1 cellular context compared by ENCODE assay signal in the genomic region with DNA sequence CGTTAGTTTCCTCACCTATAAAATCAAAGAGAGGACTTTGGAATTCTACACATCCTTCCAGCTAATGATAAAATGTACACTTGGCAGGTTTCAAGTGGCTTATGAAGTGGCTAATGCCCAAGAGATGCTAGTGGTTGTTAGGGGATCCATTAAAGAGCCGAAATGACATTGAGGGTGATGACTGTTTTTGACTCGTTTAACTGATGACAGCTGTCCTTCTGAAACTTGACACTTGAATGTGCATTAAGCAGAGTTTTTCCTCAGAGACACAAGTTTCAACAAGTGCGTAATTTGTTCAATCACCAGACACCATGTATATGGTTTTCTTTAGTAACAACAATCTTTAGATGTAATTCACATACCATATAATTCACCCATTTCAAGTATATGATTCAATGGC.
A peak's percentile ranks its signal among the peaks of the same experiment; 100 is the strongest.
TF ChIP-seq lines count a peak whose summit lies in the region.

No MANE protein-coding gene starts in this region.

TF ChIP-seq in K562, 482 proteins besides CTCF, POLR2A, EP300 and RAD21 (continued from another document):
- TF ChIP-seq, protein P1, sequence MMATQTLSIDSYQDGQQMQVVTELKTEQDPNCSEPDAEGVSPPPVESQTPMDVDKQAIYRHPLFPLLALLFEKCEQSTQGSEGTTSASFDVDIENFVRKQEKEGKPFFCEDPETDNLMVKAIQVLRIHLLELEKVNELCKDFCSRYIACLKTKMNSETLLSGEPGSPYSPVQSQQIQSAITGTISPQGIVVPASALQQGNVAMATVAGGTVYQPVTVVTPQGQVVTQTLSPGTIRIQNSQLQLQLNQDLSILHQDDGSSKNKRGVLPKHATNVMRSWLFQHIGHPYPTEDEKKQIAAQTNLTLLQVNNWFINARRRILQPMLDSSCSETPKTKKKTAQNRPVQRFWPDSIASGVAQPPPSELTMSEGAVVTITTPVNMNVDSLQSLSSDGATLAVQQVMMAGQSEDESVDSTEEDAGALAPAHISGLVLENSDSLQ (IDR thresholded peaks at IDR 0.05): peak; percentile 42; the same call in 1 of the 2 replicates
- TF ChIP-seq SMARCC2 (IDR thresholded peaks at IDR 0.05; ENCODE audit: low read depth) (no peak), ZNF408 (CRISPR knock-in tag; IDR thresholded peaks at IDR 0.05; ENCODE audit: low read depth) (no peak), FOXA1 (IDR thresholded peaks at IDR 0.05; ENCODE audit: borderline replicate concordance) (no peak), WHSC1 (IDR thresholded peaks at IDR 0.05; ENCODE audit: low read length) (peak; percentile 0), NBN (IDR thresholded peaks at IDR 0.05; ENCODE audit: low read depth) (no peak)
